Comparison of ENCODE assay signal across 31 cellular contexts in the genomic region with DNA sequence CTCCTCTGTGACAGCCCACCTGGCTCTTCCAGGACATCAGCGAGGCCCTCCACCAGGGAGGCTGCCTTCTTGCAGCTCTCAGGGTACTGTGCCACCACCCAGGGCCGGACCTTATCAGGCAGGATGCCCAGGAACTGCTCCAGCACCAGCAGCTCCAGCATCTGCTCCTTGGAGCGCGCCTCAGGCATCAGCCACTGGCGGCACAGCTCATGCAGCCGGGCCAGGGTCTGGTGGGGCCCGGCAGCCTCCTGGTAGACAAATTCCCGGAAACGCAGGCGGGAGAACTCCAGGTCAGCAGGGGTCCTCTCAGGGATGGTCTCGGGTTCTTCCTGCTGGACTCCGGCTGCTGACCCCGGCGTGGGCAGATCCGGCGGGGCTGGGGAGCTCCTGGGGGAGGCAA. TPM values are rescaled to one million over a fixed set of nuclear protein-coding genes. Genes with fewer than 3 reads are reported as not detected.
"Had no signal": no experiment of that assay in that cellular context is flagged by ENCODE, and none has a peak within 500 bp of the region (broad histone marks: within the 10 kb centered on the region; RNA-seq: fewer than 3 reads in every experiment).

No MANE protein-coding gene starts in this region.

- H3K4me1 ChIP-seq: adrenal gland, body of pancreas, foreskin keratinocyte, gastrocnemius medialis had no signal

- H3K4me3 ChIP-seq: adrenal gland, body of pancreas, coronary artery, dorsolateral prefrontal cortex, gastrocnemius medialis had no signal

- H3K27ac ChIP-seq: adrenal gland, body of pancreas, coronary artery, foreskin keratinocyte, gastrocnemius medialis had no signal

- DNase-seq: activated CD4-positive, alpha-beta memory T cell treated with anti-CD3 and anti-CD28 coated beads for 36 hours; activated CD4-positive, alpha-beta T cell treated with anti-CD3 and anti-CD28 coated beads for 36 hours; activated CD4-positive, alpha-beta T cell treated with anti-CD3 and anti-CD28 coated beads, Interleukin-2, amount 10 ng/mL, durations not matched to agents 24 days and 14 days; activated CD4-positive, CD25-positive, alpha-beta regulatory T cell; activated CD4-positive, CD25-positive, alpha-beta regulatory T cell treated with anti-CD3 and anti-CD28 coated beads, Interleukin-2, amount 50 U/mL, for 72 hours; activated CD8-positive, alpha-beta memory T cell treated with anti-CD3 and anti-CD28 coated beads, Interleukin-2, amount 10 ng/mL, durations not matched to agents 7 days and 5 days; activated CD8-positive, alpha-beta memory T cell treated with anti-CD3 and anti-CD28 coated beads, Interleukin-2, amount 50 U/mL, for 4 hours; activated CD8-positive, alpha-beta T cell treated with anti-CD3 and anti-CD28 coated beads, Interleukin-2, amount 10 ng/mL, durations not matched to agents 7 days and 5 days; activated effector memory CD4-positive, alpha-beta T cell treated with anti-CD3 and anti-CD28 coated beads, Interleukin-2, amount 50 U/mL, for 16 hours; activated naive CD4-positive, alpha-beta T cell treated with anti-CD3 and anti-CD28 coated beads for 36 hours; activated naive CD8-positive, alpha-beta T cell treated with anti-CD3 and anti-CD28 coated beads for 36 hours; activated naive CD8-positive, alpha-beta T cell treated with anti-CD3 and anti-CD28 coated beads, Interleukin-2, amount 50 U/mL, for 24 hours; activated T-cell treated with anti-CD3 and anti-CD28 coated beads, Interleukin-2, amount 50 U/mL, for 1 hour; activated T-cell treated with anti-CD3 and anti-CD28 coated beads, Interleukin-2, amount 50 U/mL, for 48 hours; adrenal gland; amygdala; body of pancreas; cerebellar nuclear complex; effector memory CD4-positive, alpha-beta T cell; endodermal cell; foreskin keratinocyte; gastrocnemius medialis; T-helper 2 cell had no signal

- H3K27me3 ChIP-seq: adrenal gland, body of pancreas, dorsolateral prefrontal cortex, foreskin keratinocyte, gastrocnemius medialis had no signal

- ATAC-seq: activated CD4-positive, alpha-beta T cell treated with anti-CD3 and anti-CD28 coated beads for 36 hours; activated CD8-positive, alpha-beta memory T cell treated with anti-CD3 and anti-CD28 coated beads, Interleukin-2, amount 10 ng/mL, durations not matched to agents 7 days and 5 days; activated CD8-positive, alpha-beta T cell treated with anti-CD3 and anti-CD28 coated beads, Interleukin-2, amount 10 ng/mL, durations not matched to agents 7 days and 5 days; activated naive CD8-positive, alpha-beta T cell treated with anti-CD3 and anti-CD28 coated beads, Interleukin-2, amount 50 U/mL, for 24 hours; body of pancreas; esophagus mucosa; foreskin keratinocyte; gastrocnemius medialis had no signal

RNA-seq across cellular contexts. Expression of gene ZNF135, which starts 30.8 kb away (rescaled TPM):
- total RNA-seq: activated CD4-positive, alpha-beta T cell treated with anti-CD3 and anti-CD28 coated beads, Interleukin-2, amount 10 ng/mL, durations not matched to agents 24 days and 14 days; activated T-helper 2 cell treated with anti-CD3 and anti-CD28 coated beads, Interferon-gamma antibody, Interleukin-2, Interleukin-4, amounts not matched to agents 10 μg/mL and 5 μg/mL and 100 μg/mL, durations not matched to agents 14 hours and 24 hours and 36 hours had no signal

RNA-seq across cellular contexts. Expression of gene ZSCAN1, which starts 56.0 kb away (rescaled TPM):
- total RNA-seq: activated CD4-positive, alpha-beta memory T cell treated with anti-CD3 and anti-CD28 coated beads for 36 hours; activated CD4-positive, alpha-beta T cell treated with anti-CD3 and anti-CD28 coated beads for 36 hours; activated CD4-positive, alpha-beta T cell treated with anti-CD3 and anti-CD28 coated beads, Interleukin-2, amount 10 ng/mL, durations not matched to agents 24 days and 14 days; activated CD8-positive, alpha-beta memory T cell treated with anti-CD3 and anti-CD28 coated beads for 36 hours; activated CD8-positive, alpha-beta memory T cell treated with anti-CD3 and anti-CD28 coated beads, Interleukin-2, amount 10 ng/mL, durations not matched to agents 7 days and 5 days; activated CD8-positive, alpha-beta T cell treated with anti-CD3 and anti-CD28 coated beads, Interleukin-2, amount 10 ng/mL, durations not matched to agents 7 days and 5 days; activated naive CD4-positive, alpha-beta T cell treated with anti-CD3 and anti-CD28 coated beads for 36 hours; activated naive CD8-positive, alpha-beta T cell treated with anti-CD3 and anti-CD28 coated beads for 36 hours; activated T-helper 1 cell treated with anti-CD3 and anti-CD28 coated beads, Interleukin-12 subunit alpha, Interleukin-12 subunit beta, Interleukin-2, Interleukin-4 antibody, amounts not matched to agents 30 ng/mL and 10 ng/mL and 1 ng/mL, durations not matched to agents 14 hours and 24 hours and 36 hours; activated T-helper 2 cell treated with anti-CD3 and anti-CD28 coated beads, Interferon-gamma antibody, Interleukin-2, Interleukin-4, amounts not matched to agents 10 μg/mL and 5 μg/mL and 100 μg/mL, durations not matched to agents 14 hours and 24 hours and 36 hours; aorta; body of pancreas; esophagus mucosa; foreskin keratinocyte; gastrocnemius medialis; T-helper 1 cell treated with Interleukin-12 subunit alpha and Interleukin-12 subunit beta and Interleukin-4 antibody, amounts not matched to agents 30 ng/mL and 1 ng/mL, for 36 hours had no signal
